Comparison of ENCODE assay signal across 38 cellular contexts in genomic region chr15:31058236-31058962, GRCh38. TPM values are rescaled to one million over a fixed set of nuclear protein-coding genes. Genes with fewer than 3 reads are reported as not detected.
"Had no signal": no experiment of that assay in that cellular context is flagged by ENCODE, and none has a peak within 500 bp of the region (broad histone marks: within the 10 kb centered on the region; RNA-seq: fewer than 3 reads in every experiment).

No MANE protein-coding gene starts in this region.

- H3K9me3 ChIP-seq: adrenal gland, body of pancreas had no signal

- H3K27ac Mint-ChIP-seq: activated B cell treated with CpG ODN at 0.5 μM for 24 hours; activated CD4-positive, alpha-beta memory T cell treated with anti-CD3 and anti-CD28 coated beads for 36 hours; activated CD4-positive, alpha-beta T cell treated with anti-CD3 and anti-CD28 coated beads, Interleukin-2, amount 10 ng/mL, durations not matched to agents 24 days and 14 days; activated CD8-positive, alpha-beta T cell treated with anti-CD3 and anti-CD28 coated beads for 36 hours; activated naive CD4-positive, alpha-beta T cell treated with anti-CD3 and anti-CD28 coated beads for 36 hours; activated naive CD4-positive, alpha-beta T cell treated with anti-CD3 and anti-CD28 coated beads, Interleukin-2, amount 50 U/mL, for 72 hours; activated naive CD8-positive, alpha-beta T cell treated with anti-CD3 and anti-CD28 coated beads for 36 hours; activated T-cell treated with anti-CD3 and anti-CD28 coated beads, Interleukin-2, amount 50 U/mL, for 72 hours; activated T-helper 1 cell treated with anti-CD3 and anti-CD28 coated beads, Interleukin-12 subunit alpha, Interleukin-12 subunit beta, Interleukin-2, Interleukin-4 antibody, amounts not matched to agents 30 ng/mL and 10 ng/mL and 1 ng/mL, durations not matched to agents 14 hours and 24 hours and 36 hours; activated T-helper 17 cell treated with anti-CD3 and anti-CD28 coated beads, Interleukin-2, amount 50 U/mL, for 72 hours; T-helper 1 cell treated with Interleukin-12 subunit alpha and Interleukin-12 subunit beta and Interleukin-4 antibody, amounts not matched to agents 30 μg/mL and 1 μg/mL, for 36 hours; T-helper 2 cell treated with Interferon-gamma antibody and Interleukin-4, amounts not matched to agents 5 μg/mL and 100 μg/mL, for 36 hours had no signal

- H3K36me3 ChIP-seq: adrenal gland, brain microvascular endothelial cell, breast epithelium had no signal

- H3K4me3 ChIP-seq: adrenal gland, body of pancreas, breast epithelium had no signal

- H3K4me3 Mint-ChIP-seq: activated B cell treated with CpG ODN at 0.5 μM for 24 hours; activated CD4-positive, alpha-beta memory T cell treated with anti-CD3 and anti-CD28 coated beads for 36 hours; activated CD4-positive, alpha-beta T cell treated with anti-CD3 and anti-CD28 coated beads, Interleukin-2, amount 10 ng/mL, durations not matched to agents 24 days and 14 days; activated CD8-positive, alpha-beta T cell treated with anti-CD3 and anti-CD28 coated beads for 36 hours; activated naive CD4-positive, alpha-beta T cell treated with anti-CD3 and anti-CD28 coated beads for 36 hours; activated naive CD8-positive, alpha-beta T cell treated with anti-CD3 and anti-CD28 coated beads for 36 hours; activated T-cell treated with anti-CD3 and anti-CD28 coated beads, Interleukin-2, amount 50 U/mL, for 4 hours; activated T-cell treated with anti-CD3 and anti-CD28 coated beads, Interleukin-2, amount 50 U/mL, for 72 hours; activated T-helper 1 cell treated with anti-CD3 and anti-CD28 coated beads, Interleukin-12 subunit alpha, Interleukin-12 subunit beta, Interleukin-2, Interleukin-4 antibody, amounts not matched to agents 30 ng/mL and 10 ng/mL and 1 ng/mL, durations not matched to agents 14 hours and 24 hours and 36 hours; activated T-helper 17 cell treated with anti-CD3 and anti-CD28 coated beads, Interleukin-2, amount 50 U/mL, for 72 hours; T-helper 1 cell treated with Interleukin-12 subunit alpha and Interleukin-12 subunit beta and Interleukin-4 antibody, amounts not matched to agents 30 μg/mL and 1 μg/mL, for 36 hours; T-helper 2 cell treated with Interferon-gamma antibody and Interleukin-4, amounts not matched to agents 5 μg/mL and 100 μg/mL, for 36 hours had no signal

- ATAC-seq: activated CD8-positive, alpha-beta T cell treated with anti-CD3 and anti-CD28 coated beads for 36 hours; activated naive CD4-positive, alpha-beta T cell treated with anti-CD3 and anti-CD28 coated beads, Interleukin-2, amount 50 U/mL, for 72 hours; activated T-cell treated with anti-CD3 and anti-CD28 coated beads, Interleukin-2, amount 50 U/mL, for 4 hours; activated T-cell treated with anti-CD3 and anti-CD28 coated beads, Interleukin-2, amount 50 U/mL, for 72 hours; activated T-helper 17 cell treated with anti-CD3 and anti-CD28 coated beads, Interleukin-2, amount 50 U/mL, for 72 hours; body of pancreas had no signal

- H3K27ac ChIP-seq: adrenal gland, body of pancreas, brain microvascular endothelial cell, breast epithelium, VCaP had no signal

- H3K27me3 Mint-ChIP-seq: activated CD8-positive, alpha-beta T cell treated with anti-CD3 and anti-CD28 coated beads for 36 hours; activated naive CD8-positive, alpha-beta T cell treated with anti-CD3 and anti-CD28 coated beads for 36 hours had no signal

- H3K27me3 ChIP-seq: adrenal gland, body of pancreas, brain microvascular endothelial cell, breast epithelium had no signal

- H3K4me1 Mint-ChIP-seq: activated CD4-positive, alpha-beta T cell treated with anti-CD3 and anti-CD28 coated beads, Interleukin-2, amount 10 ng/mL, durations not matched to agents 24 days and 14 days; activated naive CD8-positive, alpha-beta T cell treated with anti-CD3 and anti-CD28 coated beads for 36 hours; activated T-helper 17 cell treated with anti-CD3 and anti-CD28 coated beads, Interleukin-2, amount 50 U/mL, for 72 hours had no signal

- DNase-seq: activated B cell treated with CpG ODN at 0.5 μM for 24 hours; activated CD4-positive, alpha-beta memory T cell treated with anti-CD3 and anti-CD28 coated beads for 36 hours; activated CD4-positive, alpha-beta T cell treated with anti-CD3 and anti-CD28 coated beads for 4 hours; activated CD4-positive, alpha-beta T cell treated with anti-CD3 and anti-CD28 coated beads, Interleukin-2, amount 10 ng/mL, durations not matched to agents 24 days and 14 days; activated CD4-positive, alpha-beta T cell treated with anti-CD3 and anti-CD28 coated beads, Interleukin-2, amount 50 U/mL, for 1 hour; activated CD4-positive, alpha-beta T cell treated with anti-CD3 and anti-CD28 coated beads, Interleukin-2, amount 50 U/mL, for 4 hours; activated CD4-positive, CD25-positive, alpha-beta regulatory T cell treated with anti-CD3 and anti-CD28 coated beads, Interleukin-2, amount 50 U/mL, for 72 hours; activated CD8-positive, alpha-beta memory T cell treated with anti-CD3 and anti-CD28 coated beads, Interleukin-2, amount 50 U/mL, for 4 hours; activated CD8-positive, alpha-beta T cell treated with anti-CD3 and anti-CD28 coated beads for 36 hours; activated effector memory CD4-positive, alpha-beta T cell treated with anti-CD3 and anti-CD28 coated beads, Interleukin-2, amount 50 U/mL, for 16 hours; activated gamma-delta T cell treated with Interleukin-2 at 50 U/mL for 16 hours; activated naive CD4-positive, alpha-beta T cell; activated naive CD4-positive, alpha-beta T cell treated with anti-CD3 and anti-CD28 coated beads for 36 hours; activated naive CD4-positive, alpha-beta T cell treated with anti-CD3 and anti-CD28 coated beads, Interleukin-2, amount 50 U/mL, for 16 hours; activated naive CD8-positive, alpha-beta T cell treated with anti-CD3 and anti-CD28 coated beads for 36 hours; activated T-cell treated with anti-CD3 and anti-CD28 coated beads for 4 hours; activated T-cell treated with anti-CD3 and anti-CD28 coated beads, Interleukin-2, amount 50 U/mL, for 1 hour; activated T-cell treated with anti-CD3 and anti-CD28 coated beads, Interleukin-2, amount 50 U/mL, for 4 hours; activated T-cell treated with anti-CD3 and anti-CD28 coated beads, Interleukin-2, amount 50 U/mL, for 72 hours; adrenal gland; amniotic stem cell; aorta; body of pancreas; brain microvascular endothelial cell; central memory CD4-positive, alpha-beta T cell; T-helper 1 cell; T-helper 2 cell; T-helper 9 cell had no signal

- H3K9me3 Mint-ChIP-seq: activated T-helper 1 cell treated with anti-CD3 and anti-CD28 coated beads, Interleukin-12 subunit alpha, Interleukin-12 subunit beta, Interleukin-2, Interleukin-4 antibody, amounts not matched to agents 30 ng/mL and 10 ng/mL and 1 ng/mL, durations not matched to agents 14 hours and 24 hours and 36 hours; T-helper 1 cell treated with Interleukin-12 subunit alpha and Interleukin-12 subunit beta and Interleukin-4 antibody, amounts not matched to agents 30 μg/mL and 1 μg/mL, for 36 hours had no signal

- H3K4me1 ChIP-seq: adrenal gland, breast epithelium had no signal

- H3K36me3 Mint-ChIP-seq: activated CD4-positive, alpha-beta memory T cell treated with anti-CD3 and anti-CD28 coated beads for 36 hours; activated naive CD4-positive, alpha-beta T cell treated with anti-CD3 and anti-CD28 coated beads, Interleukin-2, amount 50 U/mL, for 72 hours; activated naive CD8-positive, alpha-beta T cell treated with anti-CD3 and anti-CD28 coated beads for 36 hours had no signal

RNA-seq across cellular contexts. Expression of gene TRPM1, which starts 43.1 kb away (rescaled TPM):
- total RNA-seq: activated B cell treated with CpG ODN at 0.5 μM for 24 hours; activated CD4-positive, alpha-beta memory T cell treated with anti-CD3 and anti-CD28 coated beads for 36 hours; activated CD4-positive, alpha-beta T cell treated with anti-CD3 and anti-CD28 coated beads, Interleukin-2, amount 10 ng/mL, durations not matched to agents 24 days and 14 days; activated CD8-positive, alpha-beta memory T cell treated with anti-CD3 and anti-CD28 coated beads for 36 hours; activated CD8-positive, alpha-beta T cell treated with anti-CD3 and anti-CD28 coated beads for 36 hours; activated naive CD4-positive, alpha-beta T cell treated with anti-CD3 and anti-CD28 coated beads for 36 hours; activated naive CD4-positive, alpha-beta T cell treated with anti-CD3 and anti-CD28 coated beads, Interleukin-2, amount 50 U/mL, for 72 hours; activated naive CD8-positive, alpha-beta T cell treated with anti-CD3 and anti-CD28 coated beads for 36 hours; activated T-cell treated with anti-CD3 and anti-CD28 coated beads, Interleukin-2, amount 50 U/mL, for 4 hours; activated T-cell treated with anti-CD3 and anti-CD28 coated beads, Interleukin-2, amount 50 U/mL, for 72 hours; activated T-helper 1 cell treated with anti-CD3 and anti-CD28 coated beads, Interleukin-12 subunit alpha, Interleukin-12 subunit beta, Interleukin-2, Interleukin-4 antibody, amounts not matched to agents 30 ng/mL and 10 ng/mL and 1 ng/mL, durations not matched to agents 14 hours and 24 hours and 36 hours; activated T-helper 17 cell treated with anti-CD3 and anti-CD28 coated beads, Interleukin-2, amount 50 U/mL, for 72 hours; adrenal gland; aorta; astrocyte; body of pancreas; breast epithelium; cardiac septum had no signal
- polyA plus RNA-seq: aorta had no signal
